In genomic region chr4:90127223-90127705, GRCh38 we compare ENCODE assay signal across 8 cellular contexts. TPM values are rescaled to one million over a fixed set of nuclear protein-coding genes. Genes with fewer than 3 reads are reported as not detected.
A peak's percentile ranks its signal among the peaks of the same experiment; 100 is the strongest.
DNase-seq lines count a peak whose midpoint lies in the region; ATAC-seq and TF ChIP-seq lines count a peak whose summit lies in the region.

CCSER1 (plus strand) TSS chr4:90127394.

- peak within 1 kb of the TSS; percentile 91 for H3K4me2 ChIP-seq in GM23338

- no peaks in the 10 kb centered on the region for H4K20me1 ChIP-seq in GM23338 (replicated peaks; ENCODE audit: insufficient read depth)

- H3K79me2 ChIP-seq in GM23338 (replicated peaks; ENCODE audit: insufficient read depth) = no peaks in the 10 kb centered on the region

- H3K36me3 Mint-ChIP-seq in GM23338 (ENCODE audit: low read depth) = no peaks in the 10 kb centered on the region; the same call in 2 of the 3 replicates

- no peaks in the 10 kb centered on the region for H3K9me3 Mint-ChIP-seq in GM23338

- H3K4me3 ChIP-seq in GM06990 (replicated peaks; ENCODE audit: low read depth, low read length) (peak within 1 kb of the TSS; percentile 60), GM23338 (peak within 1 kb of the TSS; percentile 88), skeletal muscle tissue (ENCODE audit: low read length in 3 of 3) (peak within 1 kb of the TSS; percentile 71 to 75 (median 73))

- H3K27ac ChIP-seq in GM23338 (ENCODE audit: low read depth) (no peak within 1 kb of the TSS), skeletal muscle tissue (ENCODE audit: low read depth, low read length) (no peak within 1 kb of the TSS)

- H3K9ac ChIP-seq in skeletal muscle tissue (ENCODE audit: low read depth in 1 of 3, low read length in 3 of 3) = peak within 1 kb of the TSS; percentile 14 to 68 (median 43)

- peak within 1 kb of the TSS; percentile 96 for H2AFZ ChIP-seq in GM23338

- ATAC-seq in GM23338 = peak; percentile 78

- H3K4me1 ChIP-seq in GM23338 (ENCODE audit: insufficient read depth) (peaks cover 25% of the 10 kb centered on the region), skeletal muscle tissue (ENCODE audit: control insufficient read depth in 3 of 3, insufficient read depth in 3 of 3, low read length in 3 of 3) (peaks cover 2 to 9% (median 6%) of the 10 kb centered on the region in 3 donors)

- H3K4me3 Mint-ChIP-seq in GM23338 = peak within 1 kb of the TSS; percentile 87

- DNase-seq in GM06990 (ENCODE audit: extremely low read depth, insufficient read length) (peak; percentile 68), GM23338 (ENCODE audit: low spot score) (peak; percentile 64), LoVo (ENCODE audit: low spot score) (peak; percentile 83), T1000 (lab: John Stamatoyannopoulos, UW) (peak; percentile 66), islet precursor cell (peak; percentile 88), NOMO-1 treated with DMSO at 0.1 percent for 48 hours (lab: John Stamatoyannopoulos, UW; ENCODE audit: unreplicated experiment) (no peak)
- peak; percentile 36 for DNase-seq in central memory CD4-positive, alpha-beta T cell

- H3K9me3 ChIP-seq in skeletal muscle tissue (ENCODE audit: control insufficient read depth in 3 of 3, low read length in 3 of 3) = no peaks in the 10 kb centered on the region

- H3K9me2 ChIP-seq in GM23338 (ENCODE audit: insufficient read depth) = no peaks in the 10 kb centered on the region

- peaks cover 18% of the 10 kb centered on the region for H3K27me3 Mint-ChIP-seq in GM23338 (ENCODE audit: insufficient read depth, low read depth, poor library complexity)

- H3K36me3 ChIP-seq in GM06990 (ENCODE audit: control insufficient read depth, insufficient read depth, low read length) (no peaks in the 10 kb centered on the region), GM23338 (ENCODE audit: insufficient read depth) (no peaks in the 10 kb centered on the region), skeletal muscle tissue (ENCODE audit: control insufficient read depth in 3 of 3, insufficient read depth in 3 of 3, low read length in 3 of 3) (no peaks in the 10 kb centered on the region)

- H3K4me1 Mint-ChIP-seq in GM23338 = peaks cover 28% of the 10 kb centered on the region

- H3K27ac Mint-ChIP-seq in GM23338 = no peak within 1 kb of the TSS

- 0 out of 2 replicates have a peak, but pooled peaks cover 8% of the 10 kb centered on the region for H3F3A ChIP-seq in GM23338 (replicated peaks; ENCODE audit: low read depth)

- no peak for TF ChIP-seq CTCF in GM06990 (IDR thresholded peaks at IDR 0.05; ENCODE audit: insufficient read depth, low read length, poor library complexity, severe bottlenecking)
- no peak for TF ChIP-seq CTCF in GM23338 (conservative IDR thresholded peaks at IDR 0.05; ENCODE audit: low read depth in 2 of 2)

- H3K27me3 ChIP-seq in GM06990 (replicated peaks; ENCODE audit: control insufficient read depth, insufficient read depth, low read length) (no peaks in the 10 kb centered on the region), GM23338 (ENCODE audit: insufficient read depth) (peaks cover 48% of the 10 kb centered on the region), skeletal muscle tissue (ENCODE audit: control insufficient read depth in 3 of 3, insufficient read depth in 3 of 3, low read length in 3 of 3) (peaks cover 0 to 2% (median 0%) of the 10 kb centered on the region in 3 donors)

TF ChIP-seq in GM23338, 12 proteins besides CTCF, POLR2A, EP300 and RAD21:
- peak; percentile 31 for TF ChIP-seq EZH2 (IDR thresholded peaks at IDR 0.05; ENCODE audit: low read depth, unreplicated experiment)
- peak; percentile 93 for TF ChIP-seq POLR2AphosphoS5 (IDR thresholded peaks at IDR 0.05; ENCODE audit: low read depth)
- no peak for TF ChIP-seq CREB1 (CRISPR knock-in tag; IDR thresholded peaks at IDR 0.05; ENCODE audit: low read depth)

RNA-seq across cellular contexts. Expression of gene CCSER1, which starts in this region (rescaled TPM):
- total RNA-seq in GM23338 (2014; rRNA removed; shearing (Covaris generic)) = 2.1 and 3.4 TPM in 2 replicates
- polyA plus RNA-seq in GM23338 (2016; fragmentation: Nextera tagmentation; extraction: Ambion mirVana) = 2.9 and 3.0 TPM in 2 replicates
- 1.0 TPM for total RNA-seq in skeletal muscle tissue
